In the genomic region with DNA sequence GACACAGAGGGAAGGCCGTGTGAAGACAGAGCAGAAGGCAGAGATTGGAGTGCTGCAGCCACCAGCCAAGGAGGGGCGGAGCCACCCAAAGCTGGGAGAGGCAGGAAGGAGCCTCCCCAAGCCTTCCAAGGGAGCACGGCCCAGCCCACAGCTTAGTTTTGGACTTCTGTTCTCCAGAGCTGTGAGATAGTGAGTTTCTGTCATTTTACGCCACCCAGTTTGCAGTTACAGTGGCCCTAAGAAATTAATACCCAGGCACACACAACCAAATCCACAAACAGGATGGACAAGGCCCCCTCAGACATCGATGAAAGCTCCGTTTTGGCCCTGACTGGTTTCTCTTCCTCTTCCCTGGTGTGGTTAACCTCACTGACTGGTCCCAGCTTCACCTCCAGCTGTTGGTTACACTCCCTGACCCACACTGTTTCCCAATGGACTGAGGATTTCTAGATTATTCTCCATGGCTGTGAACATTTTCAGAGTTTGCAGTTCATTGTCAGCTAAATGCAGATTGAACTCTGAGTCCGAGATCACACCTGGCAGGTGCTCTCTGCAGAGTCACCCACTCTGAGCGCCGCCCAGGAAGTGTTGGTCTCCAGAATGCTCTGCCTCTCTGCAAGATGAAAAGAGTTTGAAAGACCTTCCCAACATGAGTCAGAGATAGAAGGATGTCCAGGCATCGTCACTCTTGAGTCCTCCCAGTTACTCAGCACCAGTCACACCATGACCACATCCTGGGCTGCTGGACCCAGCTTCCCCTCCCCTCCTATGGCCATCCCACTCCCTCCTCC, we compare ENCODE assay signal across 8 cellular contexts.
DNase-seq lines count a peak whose midpoint lies in the region; ATAC-seq and TF ChIP-seq lines count a peak whose summit lies in the region.

No MANE protein-coding gene starts in this region.

- DNase-seq in GM04504 (ENCODE audit: low read depth) = peak; percentile 85
- peak; percentile 56 for DNase-seq in Panc1 (ENCODE audit: low read depth, low spot score)
- DNase-seq in epithelial cell of esophagus (ENCODE audit: low read depth) = peak; percentile 96
- peak; percentile 75 for DNase-seq in non-pigmented ciliary epithelial cell (ENCODE audit: low read depth)
- no peak for DNase-seq in NCI-H524 treated with DMSO at 0.1 percent for 48 hours (lab: John Stamatoyannopoulos, UW)
- DNase-seq in activated CD4-positive, alpha-beta T cell treated with anti-CD3 and anti-CD28 coated beads for 1 hour = no peak

- POLR2A ChIA-PET in Panc1 (lab: Charles Lee) = no interaction called here

- H3K4me3 ChIP-seq in Panc1 (ENCODE audit: low read depth in 2 of 2, low read length in 2 of 2) (no peak overlapping the region), epithelial cell of esophagus (ENCODE audit: low read length) (no peak overlapping the region)

- TF ChIP-seq CTCF in Panc1 (IDR thresholded peaks at IDR 0.05) (no peak), epithelial cell of esophagus (IDR thresholded peaks at IDR 0.05; ENCODE audit: insufficient read depth, low read depth, low read length, missing control alignments) (no peak)

- no peaks in the 10 kb centered on the region for H3K9me3 ChIP-seq in Panc1 (ENCODE audit: control insufficient read depth, insufficient read depth, low read depth, low read length)

- intact Hi-C loops in Panc1 (cut with micrococcal nuclease; ENCODE audit: unreplicated experiment) = no loop called here

- CTCF ChIA-PET in Panc1 (lab: Charles Lee) = no interaction called here

- ATAC-seq in Panc1 (peak; percentile 69; the same call in 1 of the 2 replicates), HG03159 (IDR thresholded peaks at IDR 0.05; ENCODE audit: unreplicated experiment) (no peak), GM21360 (IDR thresholded peaks at IDR 0.05; ENCODE audit: unreplicated experiment) (no peak)

- in situ Hi-C loops in Panc1 (cut with HindIII; ENCODE audit: low pct_unique_long_range_greater_than_20kb, low sequenced_read_pairs) = no loop called here

- H3K4me1 ChIP-seq in Panc1 (ENCODE audit: control insufficient read depth, insufficient read depth, low read length) = no peaks in the 10 kb centered on the region

- no TSS peak for BruUV-seq in Panc1 (replicated peaks; lab: Mats Ljungman, UMichigan)

- no peaks in the 10 kb centered on the region; the same call in 1 of the 2 replicates for H3K27me3 ChIP-seq in Panc1 (ENCODE audit: control insufficient read depth, insufficient read depth, low read length)

- no peaks in the 10 kb centered on the region for H3K36me3 ChIP-seq in Panc1 (ENCODE audit: control insufficient read depth, insufficient read depth, low read length)

- no peak overlapping the region for H3K27ac ChIP-seq in Panc1 (ENCODE audit: low read length)

Comparison
In these comparisons a context has a peak if more than half of its experiments do, and no peak if none do; other contexts are left out.
1. DNase-seq: peak in GM04504 (single experiment), Panc1 (single experiment), epithelial cell of esophagus (single experiment) and non-pigmented ciliary epithelial cell (single experiment); none in NCI-H524 treated with DMSO at 0.1 percent for 48 hours (single experiment) and activated CD4-positive, alpha-beta T cell treated with anti-CD3 and anti-CD28 coated beads for 1 hour (single experiment).